13 cellular contexts compared by ENCODE assay signal in genomic region chr3:23953523-23953922, GRCh38. TPM values are rescaled to one million over a fixed set of nuclear protein-coding genes. Genes with fewer than 3 reads are reported as not detected.
DNase-seq lines count a peak whose midpoint lies in the region; ATAC-seq and TF ChIP-seq lines count a peak whose summit lies in the region.
"Had no signal": no experiment of that assay in that cellular context is flagged by ENCODE, and none has a peak within 500 bp of the region (broad histone marks: within the 10 kb centered on the region; RNA-seq: fewer than 3 reads in every experiment).

No MANE protein-coding gene starts in this region.

- DNase-seq in CD4-positive, alpha-beta T cell: no peak
- DNase-seq in SK-N-DZ (ENCODE audit: low spot score) (peak; percentile 38), esophagus muscularis mucosa (ENCODE audit: extremely low spot score) (no peak), gastrocnemius medialis (no peak), NCI-H2107 (lab: John Stamatoyannopoulos, UW) (no peak), left ventricle myocardium superior (no peak)
- DNase-seq in T-helper 2 cell treated with Interferon-gamma antibody and Interleukin-4, amounts not matched to agents 5 μg/mL and 100 μg/mL, for 36 hours (ENCODE audit: low spot score): no peak
- DNase-seq: BE2C, DMS153, Karpas-422, NCI-H1930, NCI-H524 had no signal

- in situ Hi-C loops in gastrocnemius medialis (cut with MboI; ENCODE audit: low sequenced_read_pairs in 4 of 4): no loop called here

- peaks cover 85% of the 10 kb centered on the region for H3K4me1 Mint-ChIP-seq in CD4-positive, alpha-beta T cell (ENCODE audit: low read depth)
- H3K4me1 Mint-ChIP-seq in T-helper 2 cell treated with Interferon-gamma antibody and Interleukin-4, amounts not matched to agents 5 μg/mL and 100 μg/mL, for 36 hours (ENCODE audit: low read depth): peaks cover 13% of the 10 kb centered on the region

- no peaks in the 10 kb centered on the region for H3K27me3 Mint-ChIP-seq in CD4-positive, alpha-beta T cell
- no peaks in the 10 kb centered on the region for H3K27me3 Mint-ChIP-seq in T-helper 2 cell treated with Interferon-gamma antibody and Interleukin-4, amounts not matched to agents 5 μg/mL and 100 μg/mL, for 36 hours (ENCODE audit: low read depth)

- no peaks in the 10 kb centered on the region for H3K27me3 ChIP-seq in CD4-positive, alpha-beta T cell (ENCODE audit: control insufficient read depth, insufficient read depth, low read length)
- H3K27me3 ChIP-seq in esophagus muscularis mucosa (no peaks in the 10 kb centered on the region), gastrocnemius medialis (no peaks in the 10 kb centered on the region)
- H3K27me3 ChIP-seq: BE2C had no signal

- no peak for TF ChIP-seq EP300 in esophagus muscularis mucosa (IDR thresholded peaks at IDR 0.05)

- H3K9me3 Mint-ChIP-seq in CD4-positive, alpha-beta T cell: no peaks in the 10 kb centered on the region
- no peaks in the 10 kb centered on the region for H3K9me3 Mint-ChIP-seq in T-helper 2 cell treated with Interferon-gamma antibody and Interleukin-4, amounts not matched to agents 5 μg/mL and 100 μg/mL, for 36 hours

- no peak for ATAC-seq in CD4-positive, alpha-beta T cell (ENCODE audit: poor library complexity)
- ATAC-seq in gastrocnemius medialis (no peak), left ventricle myocardium superior (no peak)

- H3K4me3 ChIP-seq in esophagus muscularis mucosa (no peak overlapping the region), gastrocnemius medialis (no peak overlapping the region)
- H3K4me3 ChIP-seq: HAP-1 had no signal

- CTCF ChIA-PET in CD4-positive, alpha-beta T cell (lab: Charles Lee): no interaction called here

- TF ChIP-seq POLR2A in esophagus muscularis mucosa (IDR thresholded peaks at IDR 0.05; ENCODE audit: low read depth) (no peak), gastrocnemius medialis (IDR thresholded peaks at IDR 0.05) (no peak)

- no peak for TF ChIP-seq CTCF in CD4-positive, alpha-beta T cell (IDR thresholded peaks at IDR 0.05)
- TF ChIP-seq CTCF in esophagus muscularis mucosa (IDR thresholded peaks at IDR 0.05) (no peak), gastrocnemius medialis (IDR thresholded peaks at IDR 0.05 in 4 of 5, conservative IDR thresholded peaks at IDR 0.05 in 1 of 5) (no peak)

- H3K4me1 ChIP-seq in esophagus muscularis mucosa (peaks cover 62 to 84% (median 77%) of the 10 kb centered on the region in 4 donors), gastrocnemius medialis (peaks cover 73 to 85% of the 10 kb centered on the region in 2 donors)
- H3K4me1 ChIP-seq: BE2C had no signal

- no peak overlapping the region for H3K27ac ChIP-seq in CD4-positive, alpha-beta T cell (ENCODE audit: low read depth, low read length)
- peak overlapping the region in 3 of 4 donors; percentile 8 to 100 (median 58) for H3K27ac ChIP-seq in esophagus muscularis mucosa (replicated peaks in 1 of 4)
- H3K27ac ChIP-seq in gastrocnemius medialis: peak overlapping the region; percentile 90 to 99 (median 95)

- H3K4me3 Mint-ChIP-seq in CD4-positive, alpha-beta T cell: peak overlapping the region; percentile 1
- H3K4me3 Mint-ChIP-seq in T-helper 2 cell treated with Interferon-gamma antibody and Interleukin-4, amounts not matched to agents 5 μg/mL and 100 μg/mL, for 36 hours: no peak overlapping the region

- H3K27ac Mint-ChIP-seq in CD4-positive, alpha-beta T cell: peak overlapping the region; percentile 12
- no peak overlapping the region for H3K27ac Mint-ChIP-seq in T-helper 2 cell treated with Interferon-gamma antibody and Interleukin-4, amounts not matched to agents 5 μg/mL and 100 μg/mL, for 36 hours

- intact Hi-C loops in CD4-positive, alpha-beta T cell (cut with DNase I, micrococcal nuclease): no loop called here
- intact Hi-C loops in esophagus muscularis mucosa (cut with DNase I): no loop called here
- intact Hi-C loops in gastrocnemius medialis (cut with DNase I; ENCODE audit: low total_unique reads): no loop called here
- intact Hi-C loops in left ventricle myocardium superior (cut with micrococcal nuclease): no loop called here

- POLR2A ChIA-PET in CD4-positive, alpha-beta T cell (lab: Charles Lee): interaction anchor here (2.4 kb wide), 1 partner anchor 36 kb away, joined by 13 read pairs; the partner anchor contains the start of genes NKIRAS1 and RPL15

- H3K36me3 ChIP-seq in esophagus muscularis mucosa: peaks cover 0 to 22% (median 4%) of the 10 kb centered on the region in 4 donors
- no peaks in the 10 kb centered on the region for H3K36me3 ChIP-seq in gastrocnemius medialis
- H3K36me3 ChIP-seq: BE2C had no signal

- peaks cover 58% of the 10 kb centered on the region for H3K36me3 Mint-ChIP-seq in CD4-positive, alpha-beta T cell (ENCODE audit: low read depth)
- H3K36me3 Mint-ChIP-seq in T-helper 2 cell treated with Interferon-gamma antibody and Interleukin-4, amounts not matched to agents 5 μg/mL and 100 μg/mL, for 36 hours (ENCODE audit: low read depth): no peaks in the 10 kb centered on the region

- WGBS in esophagus muscularis mucosa: 11% methylated on average over 1 of the region's 1 CpG

- no peaks in the 10 kb centered on the region for H3K9me3 ChIP-seq in CD4-positive, alpha-beta T cell (ENCODE audit: control insufficient read depth, low read length)
- H3K9me3 ChIP-seq in esophagus muscularis mucosa: no peaks in the 10 kb centered on the region
- H3K9me3 ChIP-seq in gastrocnemius medialis: no peaks in the 10 kb centered on the region
- H3K9me3 ChIP-seq: BE2C, HAP-1 had no signal

RNA-seq across cellular contexts. Expression of gene NR1D2, which starts 8.4 kb away (rescaled TPM):
- 100 to 1,000 TPM; 111 to 113 TPM for total RNA-seq in CD4-positive, alpha-beta T cell
- polyA plus RNA-seq in SK-N-DZ (2014; cell fraction: cytosol; rRNA removed): 19.2 and 22.6 TPM in 2 replicates
- polyA plus RNA-seq in SK-N-DZ (2014; cell fraction: nucleus; rRNA removed): 11.1 and 19.1 TPM in 2 replicates
- total RNA-seq in esophagus muscularis mucosa (10 to 100 TPM; 34.4 to 42.4 (median 38.0) TPM), gastrocnemius medialis (10 to 100 TPM; 27.1 to 62.7 (median 51.2) TPM), left ventricle myocardium superior (57.0 TPM)

RNA-seq across cellular contexts. Expression of gene RPL15, which starts 36.6 kb away (rescaled TPM):
- total RNA-seq in CD4-positive, alpha-beta T cell: 1,000 to 10,000 TPM; 2,331 to 2,343 TPM
- polyA plus RNA-seq in SK-N-DZ (2014; cell fraction: cytosol; rRNA removed): 2,583 and 3,247 TPM in 2 replicates
- 1,794 and 3,154 TPM in 2 replicates for polyA plus RNA-seq in SK-N-DZ (2014; cell fraction: nucleus; rRNA removed)
- total RNA-seq in esophagus muscularis mucosa (1,000 to 10,000 TPM; 1,759 to 2,538 (median 2,309) TPM), gastrocnemius medialis (1,000 to 10,000 TPM; 1,370 to 1,628 (median 1,557) TPM), left ventricle myocardium superior (910 TPM)

RNA-seq across cellular contexts. Expression of gene NKIRAS1, which starts 36.7 kb away (rescaled TPM):
- total RNA-seq in CD4-positive, alpha-beta T cell: 1 to 10 TPM; 3.2 to 3.8 TPM
- 14.5 and 21.2 TPM in 2 replicates for polyA plus RNA-seq in SK-N-DZ (2014; cell fraction: cytosol; rRNA removed)
- polyA plus RNA-seq in SK-N-DZ (2014; cell fraction: nucleus; rRNA removed): 10.1 and 11.3 TPM in 2 replicates
- total RNA-seq in esophagus muscularis mucosa (10 to 100 TPM; 23.4 to 29.4 (median 26.8) TPM), gastrocnemius medialis (10 to 100 TPM; 25.1 to 42.1 (median 34.7) TPM), left ventricle myocardium superior (22.6 TPM)
